11 cellular contexts compared by ENCODE assay signal in genomic region chr22:46086577-46087335, GRCh38.
DNase-seq lines count a peak whose midpoint lies in the region; ATAC-seq and TF ChIP-seq lines count a peak whose summit lies in the region.
"Had no signal": no experiment of that assay in that cellular context is flagged by ENCODE, and none has a peak within 500 bp of the region (broad histone marks: within the 10 kb centered on the region; RNA-seq: fewer than 3 reads in every experiment).

No MANE protein-coding gene starts in this region.

- no peak for TF ChIP-seq POLR2A in transverse colon (IDR thresholded peaks at IDR 0.05)

- in situ Hi-C loops in transverse colon (cut with MboI; ENCODE audit: low pct_ligation_motif_present in 1 of 4, low pct_unique_long_range_greater_than_20kb in 1 of 4, low sequenced_read_pairs in 3 of 4): no loop called here

- no peaks in the 10 kb centered on the region for H3K27me3 ChIP-seq in MG63
- H3K27me3 ChIP-seq in transverse colon: no peaks in the 10 kb centered on the region

- intact Hi-C loops in mucosa of descending colon (cut with DNase I, micrococcal nuclease): no loop called here
- intact Hi-C loops in transverse colon (cut with DNase I; ENCODE audit: low total_unique reads): no loop called here

- H3K4me3 ChIP-seq in MG63 (peak overlapping the region; percentile 78), mucosa of descending colon (no peak overlapping the region), transverse colon (no peak overlapping the region)

- H3K9me3 ChIP-seq in MG63 (no peaks in the 10 kb centered on the region), mucosa of descending colon (no peaks in the 10 kb centered on the region), transverse colon (no peaks in the 10 kb centered on the region)

- ATAC-seq in mucosa of descending colon (no peak), GM21717 (IDR thresholded peaks at IDR 0.05; ENCODE audit: unreplicated experiment) (no peak), GM18873 (IDR thresholded peaks at IDR 0.05; ENCODE audit: low FRiP score, unreplicated experiment) (no peak)
- ATAC-seq: stimulated activated naive CD8-positive, alpha-beta T cell treated with anti-CD3 and anti-CD28 coated beads, Interleukin-15, amount 100 ng/mL, for 72 hours had no signal

- H3K27ac ChIP-seq in epithelial cell of prostate: peak overlapping the region; percentile 99
- peak overlapping the region; percentile 98 to 99 (median 98) for H3K27ac ChIP-seq in transverse colon
- H3K27ac ChIP-seq: HL-60 had no signal

- no peak for TF ChIP-seq EP300 in transverse colon (IDR thresholded peaks at IDR 0.05; ENCODE audit: low read depth)

- TF ChIP-seq CTCF in mucosa of descending colon (IDR thresholded peaks at IDR 0.05): no peak
- no peak for TF ChIP-seq CTCF in transverse colon (IDR thresholded peaks at IDR 0.05)

- H3K4me1 ChIP-seq in mucosa of descending colon (ENCODE audit: low read depth) (peaks cover 56% of the 10 kb centered on the region), transverse colon (peaks cover 67 to 94% (median 85%) of the 10 kb centered on the region in 4 donors)

- H3K36me3 ChIP-seq in MG63: peaks cover 96% of the 10 kb centered on the region
- H3K36me3 ChIP-seq in mucosa of descending colon (ENCODE audit: low read depth): no peaks in the 10 kb centered on the region
- no peaks in the 10 kb centered on the region for H3K36me3 ChIP-seq in transverse colon

- WGBS in transverse colon (ENCODE audit: low coverage in 1 of 2), 2 donors: 57 to 80% methylated on average over 1 to 17 of the region's 18 CpGs

- DNase-seq in MG63 (peak; percentile 67), epithelial cell of prostate (ENCODE audit: low read depth, low spot score) (no peak), mucosa of descending colon (peak in 2 of 3 donors; percentile 39 to 49), transverse colon (no peak), epidermal melanocyte (ENCODE audit: insufficient read length, low spot score) (no peak)
- no peak for DNase-seq in activated T-cell treated with anti-CD3 and anti-CD28 coated beads, Interleukin-2, amount 50 U/mL, for 48 hours
- DNase-seq: NCI-H345; stimulated activated naive CD8-positive, alpha-beta T cell treated with anti-CD3 and anti-CD28 coated beads, Interleukin-15, amount 100 ng/mL, for 72 hours had no signal

Comparison
In these comparisons a context has a peak if more than half of its experiments do, and no peak if none do; other contexts are left out.
1. DNase-seq: peak in MG63 (single experiment) and mucosa of descending colon (2 of 3); none in epithelial cell of prostate (single experiment), transverse colon (single experiment), epidermal melanocyte (single experiment) and activated T-cell treated with anti-CD3 and anti-CD28 coated beads, Interleukin-2, amount 50 U/mL, for 48 hours (0 of 2).